10 cellular contexts compared by ENCODE assay signal in genomic region chr9:79489241-79490000, GRCh38.
DNase-seq lines count a peak whose midpoint lies in the region; ATAC-seq and TF ChIP-seq lines count a peak whose summit lies in the region.
"Had no signal": no experiment of that assay in that cellular context is flagged by ENCODE, and none has a peak within 500 bp of the region (broad histone marks: within the 10 kb centered on the region; RNA-seq: fewer than 3 reads in every experiment).

No MANE protein-coding gene starts in this region.

- H3K36me3 ChIP-seq in body of pancreas (replicated peaks in 1 of 2; ENCODE audit: insufficient read depth in 1 of 2, low read depth in 2 of 2) (no peaks in the 10 kb centered on the region), upper lobe of right lung (no peaks in the 10 kb centered on the region)

- TF ChIP-seq POLR2A in body of pancreas (IDR thresholded peaks at IDR 0.05), result no peak

- ATAC-seq in body of pancreas (peak; percentile 85), upper lobe of right lung (peak; percentile 70), GM19397 (IDR thresholded peaks at IDR 0.05; ENCODE audit: unreplicated experiment) (no peak)

- DNase-seq in NCI-H748 (lab: John Stamatoyannopoulos, UW; ENCODE audit: unreplicated experiment) (peak; percentile 33), NCI-H748 treated with DMSO at 0.1 percent for 48 hours (lab: John Stamatoyannopoulos, UW) (no peak), body of pancreas (peak; percentile 34 to 74 (median 52)), kidney glomerular epithelial cell (lab: John Stamatoyannopoulos, UW) (peak; percentile 60), upper lobe of right lung (no peak), AML-193 (lab: John Stamatoyannopoulos, UW) (no peak), NCI-H146 treated with DMSO at 0.1 percent for 48 hours (lab: John Stamatoyannopoulos, UW; ENCODE audit: unreplicated experiment) (no peak)
- DNase-seq: activated T-cell treated with anti-CD3 and anti-CD28 coated beads for 4 hours, NCI-H1105 treated with DMSO at 0.1 percent for 48 hours had no signal

- H3K4me3 ChIP-seq in body of pancreas (no peak overlapping the region), upper lobe of right lung (no peak overlapping the region)

- H3K27ac ChIP-seq in body of pancreas (peak overlapping the region in 3 of 4 donors; percentile 25 to 66 (median 43)), upper lobe of right lung (no peak overlapping the region)

- TF ChIP-seq CTCF in body of pancreas (IDR thresholded peaks at IDR 0.05) (no peak), upper lobe of right lung (IDR thresholded peaks at IDR 0.05) (no peak)

- intact Hi-C loops in body of pancreas (cut with DNase I) (no loop called here), upper lobe of right lung (cut with DNase I) (no loop called here)

- H3K9me3 ChIP-seq in body of pancreas (no peaks in the 10 kb centered on the region), upper lobe of right lung (no peaks in the 10 kb centered on the region)

- WGBS in body of pancreas, 2 donors, result 53 to 57% methylated on average over 7 of the region's 7 CpGs

- H3K27me3 ChIP-seq in body of pancreas (no peaks in the 10 kb centered on the region), upper lobe of right lung (no peaks in the 10 kb centered on the region)

- H3K4me1 ChIP-seq in body of pancreas (peaks cover 31% of the 10 kb centered on the region), upper lobe of right lung (no peaks in the 10 kb centered on the region)

Comparison
In these comparisons a context has a peak if more than half of its experiments do, and no peak if none do; other contexts are left out.
1. DNase-seq: peak in NCI-H748 (single experiment), body of pancreas (4 of 4) and kidney glomerular epithelial cell (single experiment); none in NCI-H748 treated with DMSO at 0.1 percent for 48 hours (single experiment), upper lobe of right lung (single experiment), AML-193 (0 of 2) and NCI-H146 treated with DMSO at 0.1 percent for 48 hours (single experiment).